ENCODE assay signal across 22 cellular contexts in the genomic region with DNA sequence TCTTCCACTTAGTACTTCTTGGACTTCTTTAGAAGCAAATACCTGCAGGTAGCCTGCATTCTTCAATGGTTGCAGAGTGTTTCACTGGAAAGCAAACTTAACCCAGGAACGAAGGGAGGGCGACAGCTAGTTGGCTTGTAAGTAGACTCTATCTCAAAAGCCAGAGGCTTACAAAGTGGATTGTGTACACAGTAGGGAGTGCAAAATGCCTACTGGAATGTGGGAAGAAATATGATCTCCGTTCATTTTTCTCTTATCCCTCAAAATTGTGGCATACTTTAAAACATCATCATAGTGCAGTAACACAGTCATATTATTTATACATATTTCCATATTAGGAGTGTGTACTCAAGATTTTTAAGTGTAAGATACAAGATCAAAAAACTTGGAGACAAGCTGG.
"Had no signal": no experiment of that assay in that cellular context is flagged by ENCODE, and none has a peak within 500 bp of the region (broad histone marks: within the 10 kb centered on the region; RNA-seq: fewer than 3 reads in every experiment).

No MANE protein-coding gene starts in this region.

- H3K4me3 ChIP-seq: colonic mucosa had no signal

- H3K9me3 ChIP-seq: colonic mucosa had no signal

- H3K27me3 ChIP-seq: colonic mucosa had no signal

- H3K27ac ChIP-seq: colonic mucosa had no signal

- H3K4me1 ChIP-seq: colonic mucosa had no signal

- ATAC-seq: activated CD8-positive, alpha-beta T cell treated with anti-CD3 and anti-CD28 coated beads, Interleukin-2, amount 10 ng/mL, durations not matched to agents 7 days and 5 days had no signal

- DNase-seq: activated CD4-positive, alpha-beta T cell treated with anti-CD3 and anti-CD28 coated beads, Interleukin-2, amount 10 ng/mL, durations not matched to agents 7 days and 5 days; activated CD4-positive, alpha-beta T cell treated with anti-CD3 and anti-CD28 coated beads, Interleukin-2, amount 50 U/mL, for 48 hours; activated CD8-positive, alpha-beta T cell treated with anti-CD3 and anti-CD28 coated beads, Interleukin-2, amount 10 ng/mL, durations not matched to agents 7 days and 5 days; activated gamma-delta T cell; activated naive CD4-positive, alpha-beta T cell treated with Interleukin-2 at 50 U/mL for 16 hours; activated naive CD8-positive, alpha-beta T cell treated with anti-CD3 and anti-CD28 coated beads, Interleukin-2, amount 10 ng/mL, durations not matched to agents 7 days and 5 days; activated T-cell treated with anti-CD3 and anti-CD28 coated beads, Interleukin-2, amount 50 U/mL, for 24 hours; caudate nucleus; cerebellar nuclear complex; colonic mucosa; MM.1S; MV-4-11; NCI-H1092; NCI-H1436 treated with DMSO at 0.1 percent for 48 hours; NCI-H1694 treated with DMSO at 0.1 percent for 48 hours; NCI-H2029; NCI-H510A; NCI-H526; NCI-H748 treated with DMSO at 0.1 percent for 48 hours; NK-92 treated with Interleukin-12 subunit alpha and Interleukin-12 subunit beta, amount 100 ng/mL, for 24 hours; Right ventricle myocardium superior; SW 1271 had no signal

- H3K36me3 ChIP-seq: colonic mucosa had no signal
